In the genomic region with DNA sequence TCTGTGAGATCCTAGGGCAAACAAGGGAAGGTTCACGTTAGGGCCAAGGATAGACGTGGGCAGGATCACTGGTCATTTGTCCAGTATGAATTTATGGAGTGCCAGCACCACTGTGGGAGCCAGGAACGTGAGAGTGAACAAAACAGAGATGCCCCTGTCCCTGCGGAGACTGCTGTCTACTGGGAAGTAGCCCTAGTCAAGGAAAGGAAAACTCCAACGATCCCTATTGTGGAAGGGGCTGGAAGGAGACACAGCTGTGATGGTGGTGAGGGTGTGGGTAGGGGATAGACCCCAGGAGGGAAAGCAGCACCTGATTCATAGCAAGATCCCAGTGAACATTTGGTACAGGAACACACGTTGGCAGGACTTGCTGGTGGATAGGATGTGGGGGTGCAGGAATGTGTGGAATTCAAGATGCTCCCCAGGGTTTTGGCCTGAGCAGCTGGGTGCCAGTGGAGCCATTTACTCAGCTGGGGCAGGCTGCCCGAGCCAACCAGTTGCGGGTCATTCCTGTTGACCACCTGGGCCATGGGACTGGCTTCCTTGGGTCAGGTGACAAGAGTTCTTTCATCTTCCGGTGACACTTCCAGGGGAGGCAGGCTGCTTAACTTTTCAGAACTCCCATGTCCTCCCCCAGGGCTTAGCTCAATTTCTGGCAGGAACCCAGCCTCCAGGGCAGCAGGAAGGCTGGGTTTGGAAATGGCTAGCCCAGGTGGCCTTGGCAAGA, we compare ENCODE assay signal across 12 cellular contexts. TPM values are rescaled to one million over a fixed set of nuclear protein-coding genes. Genes with fewer than 3 reads are reported as not detected.
DNase-seq lines count a peak whose midpoint lies in the region; ATAC-seq and TF ChIP-seq lines count a peak whose summit lies in the region.
"Had no signal": no experiment of that assay in that cellular context is flagged by ENCODE, and none has a peak within 500 bp of the region (broad histone marks: within the 10 kb centered on the region; RNA-seq: fewer than 3 reads in every experiment).

No MANE protein-coding gene starts in this region.

- H3K27ac ChIP-seq in GM23248: no peak overlapping the region
- H3K27ac ChIP-seq in MM.1S (ENCODE audit: low read length): no peak overlapping the region
- H3K27ac ChIP-seq: psoas muscle had no signal

- DNase-seq in A172 (ENCODE audit: low spot score): peak; percentile 91
- DNase-seq in GM23248: peak; percentile 53
- DNase-seq in UCSD-AML1 (lab: John Stamatoyannopoulos, UW; ENCODE audit: unreplicated experiment): peak; percentile 29
- no peak for DNase-seq in NCI-H1105 (lab: John Stamatoyannopoulos, UW)
- DNase-seq in NCI-H1092 treated with DMSO at 0.1 percent for 48 hours (lab: John Stamatoyannopoulos, UW): no peak
- DNase-seq in MM.1S: no peak
- DNase-seq: esophagus squamous epithelium had no signal

- WGBS in GM23248 (ENCODE audit: low coverage in 1 of 2, low lambda C conversion rate in 2 of 2, missing lambda C conversion rate in 2 of 2), 2 experiments: 63 to 67% methylated on average over 9 of the region's 9 CpGs

- H3K36me3 ChIP-seq in GM23248 (ENCODE audit: low read depth): no peaks in the 10 kb centered on the region; the same call in 1 of the 2 replicates
- H3K36me3 ChIP-seq in iPS-15b (ENCODE audit: control insufficient read depth, insufficient read depth, low read length): no peaks in the 10 kb centered on the region
- H3K36me3 ChIP-seq in MM.1S (replicated peaks; ENCODE audit: insufficient read depth, low read length): no peaks in the 10 kb centered on the region

- in situ Hi-C loops in GM23248 (cut with MboI): no loop called here

- ATAC-seq in GM21619 (IDR thresholded peaks at IDR 0.05; ENCODE audit: unreplicated experiment): no peak

- H3K4me3 ChIP-seq in GM23248 (no peak overlapping the region), iPS-15b (ENCODE audit: low read depth, low read length) (peak overlapping the region; percentile 75), MM.1S (ENCODE audit: low read length) (no peak overlapping the region)

- H2AFZ ChIP-seq in GM23248 (no peak overlapping the region), MM.1S (ENCODE audit: low read length) (no peak overlapping the region)

- H3K4me2 ChIP-seq in GM23248 (ENCODE audit: unreplicated experiment): no peak overlapping the region
- no peak overlapping the region for H3K4me2 ChIP-seq in MM.1S (ENCODE audit: low read depth, low read length)

- H3K27me3 ChIP-seq in GM23248 (replicated peaks; ENCODE audit: insufficient read depth): no peaks in the 10 kb centered on the region
- no peaks in the 10 kb centered on the region for H3K27me3 ChIP-seq in iPS-15b (ENCODE audit: control insufficient read depth, insufficient read depth, low read length)
- H3K27me3 ChIP-seq in MM.1S (replicated peaks; ENCODE audit: insufficient read depth, low read length): no peaks in the 10 kb centered on the region
- H3K27me3 ChIP-seq: left lung, tibial nerve had no signal

- H3K79me2 ChIP-seq in GM23248 (ENCODE audit: insufficient read depth): peaks cover 7% of the 10 kb centered on the region; the same call in 1 of the 2 replicates
- H3K79me2 ChIP-seq in MM.1S (ENCODE audit: low read length): no peaks in the 10 kb centered on the region

- no peaks in the 10 kb centered on the region for H3K9me2 ChIP-seq in GM23248 (ENCODE audit: insufficient read depth)
- no peaks in the 10 kb centered on the region for H3K9me2 ChIP-seq in MM.1S (replicated peaks; ENCODE audit: insufficient read depth, low read length)

- H4K20me1 ChIP-seq in GM23248 (ENCODE audit: insufficient read depth) (no peaks in the 10 kb centered on the region), MM.1S (ENCODE audit: insufficient read depth, low read length) (no peaks in the 10 kb centered on the region)

- TF ChIP-seq CTCF in MM.1S (IDR thresholded peaks at IDR 0.05; ENCODE audit: low read length): no peak

- H3F3A ChIP-seq in GM23248 (ENCODE audit: insufficient read depth) (peaks cover 13% of the 10 kb centered on the region), MM.1S (ENCODE audit: insufficient read depth, low read length) (peaks cover 11% of the 10 kb centered on the region; the same call in 1 of the 2 replicates)

- H3K9me3 ChIP-seq in GM23248 (ENCODE audit: low read depth): no peaks in the 10 kb centered on the region
- no peaks in the 10 kb centered on the region for H3K9me3 ChIP-seq in iPS-15b (ENCODE audit: control insufficient read depth, insufficient read depth, low read length)
- H3K9me3 ChIP-seq in MM.1S (replicated peaks; ENCODE audit: insufficient read depth, low read length): no peaks in the 10 kb centered on the region
- H3K9me3 ChIP-seq: esophagus squamous epithelium, left lung, psoas muscle, tibial nerve had no signal

- peaks cover 23% of the 10 kb centered on the region for H3K4me1 ChIP-seq in GM23248 (ENCODE audit: insufficient read depth)
- peaks cover 35% of the 10 kb centered on the region for H3K4me1 ChIP-seq in iPS-15b (ENCODE audit: control insufficient read depth, insufficient read depth, low read length)
- H3K4me1 ChIP-seq in MM.1S (ENCODE audit: low read length): peaks cover 37% of the 10 kb centered on the region

- no peak overlapping the region for H3K9ac ChIP-seq in GM23248
- peak overlapping the region; percentile 39 for H3K9ac ChIP-seq in iPS-15b (ENCODE audit: low read depth, low read length)
- no peak overlapping the region for H3K9ac ChIP-seq in MM.1S (ENCODE audit: low read length)

RNA-seq across cellular contexts. Expression of a gene that starts 1.2 kb away (rescaled TPM):
- 39.9 and 57.7 TPM in 2 replicates for total RNA-seq in A172 (2014; rRNA removed; shearing (Covaris generic))
- 29.6 and 44.6 TPM in 2 replicates for total RNA-seq in GM23248 (2014; rRNA removed; shearing (Covaris generic))
- polyA plus RNA-seq in GM23248 (2016; fragmentation: Nextera tagmentation; extraction: Ambion mirVana): 30.5 and 32.4 TPM in 2 replicates

RNA-seq across cellular contexts. Expression of a gene that starts 32.5 kb away (rescaled TPM):
- 0.41 TPM in 1 of 2 replicates, not detected in the other for total RNA-seq in A172 (2014; rRNA removed; shearing (Covaris generic))
- 164 and 189 TPM in 2 replicates for total RNA-seq in GM23248 (2014; rRNA removed; shearing (Covaris generic))
- polyA plus RNA-seq in GM23248 (2016; fragmentation: Nextera tagmentation; extraction: Ambion mirVana): 469 and 471 TPM in 2 replicates

RNA-seq across cellular contexts. Expression of a gene that starts 40.9 kb away (rescaled TPM):
- 186 and 241 TPM in 2 replicates for total RNA-seq in A172 (2014; rRNA removed; shearing (Covaris generic))
- 84.1 and 126 TPM in 2 replicates for total RNA-seq in GM23248 (2014; rRNA removed; shearing (Covaris generic))
- polyA plus RNA-seq in GM23248 (2016; fragmentation: Nextera tagmentation; extraction: Ambion mirVana): 124 and 132 TPM in 2 replicates

Comparison
In these comparisons a context has a peak if more than half of its experiments do, and no peak if none do; other contexts are left out.
1. DNase-seq: peak in A172 (single experiment), GM23248 (single experiment) and UCSD-AML1 (single experiment); none in NCI-H1105 (single experiment), NCI-H1092 treated with DMSO at 0.1 percent for 48 hours (single experiment) and MM.1S (single experiment).
2. RNA of a gene that starts 32.5 kb away (total RNA-seq): 164 to 189 TPM in GM23248; 0.41 TPM in A172; every median in the first group is over 100 times any median in the second.